Comparison of ENCODE assay signal across 34 cellular contexts in the genomic region with DNA sequence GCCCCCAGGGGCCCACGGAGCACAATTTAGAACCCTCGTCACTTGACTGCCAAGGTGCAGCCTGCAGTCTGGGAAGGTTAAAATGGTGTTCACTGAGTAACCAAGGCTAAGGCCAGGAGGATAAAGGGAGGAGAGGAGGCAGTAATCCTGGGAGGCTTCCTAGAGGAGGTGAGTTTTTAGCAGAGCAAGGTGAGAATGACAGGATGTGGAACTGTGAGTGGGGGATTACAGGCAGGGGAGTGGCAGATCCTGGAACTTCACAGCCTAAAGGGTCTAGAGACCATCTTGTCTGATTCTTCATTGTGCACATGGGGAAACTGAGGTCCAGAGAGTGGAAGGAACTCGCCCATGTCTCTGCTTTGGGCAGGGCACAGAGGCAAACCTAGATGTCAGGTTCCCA.
"Had no signal": no experiment of that assay in that cellular context is flagged by ENCODE, and none has a peak within 500 bp of the region (broad histone marks: within the 10 kb centered on the region; RNA-seq: fewer than 3 reads in every experiment).

No MANE protein-coding gene starts in this region.

- H3K4me3 Mint-ChIP-seq: activated B cell treated with CpG ODN at 0.5 μM for 24 hours; activated CD4-positive, alpha-beta memory T cell treated with anti-CD3 and anti-CD28 coated beads, Interleukin-2, amount 10 ng/mL, durations not matched to agents 7 days and 5 days; activated CD4-positive, alpha-beta T cell treated with anti-CD3 and anti-CD28 coated beads for 36 hours; activated CD4-positive, alpha-beta T cell treated with anti-CD3 and anti-CD28 coated beads, Interleukin-2, amount 10 ng/mL, durations not matched to agents 7 days and 5 days; activated CD8-positive, alpha-beta memory T cell treated with anti-CD3 and anti-CD28 coated beads, Interleukin-2, amount 10 ng/mL, durations not matched to agents 7 days and 5 days; activated CD8-positive, alpha-beta T cell treated with anti-CD3 and anti-CD28 coated beads, Interleukin-2, amount 10 ng/mL, durations not matched to agents 7 days and 5 days; activated naive CD4-positive, alpha-beta T cell treated with anti-CD3 and anti-CD28 coated beads, Interleukin-2, amount 10 ng/mL, durations not matched to agents 7 days and 5 days; activated naive CD4-positive, alpha-beta T cell treated with anti-CD3 and anti-CD28 coated beads, Interleukin-2, amount 50 U/mL, for 24 hours; activated naive CD8-positive, alpha-beta T cell; activated naive CD8-positive, alpha-beta T cell treated with anti-CD3 and anti-CD28 coated beads, Interleukin-2, amount 10 ng/mL, durations not matched to agents 7 days and 5 days; activated naive CD8-positive, alpha-beta T cell treated with anti-CD3 and anti-CD28 coated beads, Interleukin-2, amount 50 U/mL, for 24 hours; activated T-cell treated with anti-CD3 and anti-CD28 coated beads, Interleukin-2, amount 50 U/mL, for 24 hours; brain; T-helper 1 cell treated with Interleukin-12 subunit alpha and Interleukin-12 subunit beta and Interleukin-4 antibody, amounts not matched to agents 30 μg/mL and 1 μg/mL, for 36 hours; T-helper 2 cell treated with Interferon-gamma antibody and Interleukin-4, amounts not matched to agents 5 μg/mL and 100 μg/mL, for 36 hours had no signal

- DNase-seq: activated B cell treated with CpG ODN at 0.5 μM for 24 hours; activated CD4-positive, alpha-beta memory T cell treated with anti-CD3 and anti-CD28 coated beads, Interleukin-2, amount 10 ng/mL, durations not matched to agents 7 days and 5 days; activated CD4-positive, alpha-beta T cell treated with anti-CD3 and anti-CD28 coated beads for 1 hour; activated CD4-positive, alpha-beta T cell treated with anti-CD3 and anti-CD28 coated beads for 36 hours; activated CD4-positive, alpha-beta T cell treated with anti-CD3 and anti-CD28 coated beads for 48 hours; activated CD4-positive, alpha-beta T cell treated with anti-CD3 and anti-CD28 coated beads, Interleukin-2, amount 10 ng/mL, durations not matched to agents 7 days and 5 days; activated CD4-positive, alpha-beta T cell treated with anti-CD3 and anti-CD28 coated beads, Interleukin-2, amount 50 U/mL, for 48 hours; activated CD8-positive, alpha-beta memory T cell treated with anti-CD3 and anti-CD28 coated beads for 24 hours; activated CD8-positive, alpha-beta memory T cell treated with anti-CD3 and anti-CD28 coated beads, Interleukin-2, amount 10 ng/mL, durations not matched to agents 7 days and 5 days; activated CD8-positive, alpha-beta memory T cell treated with anti-CD3 and anti-CD28 coated beads, Interleukin-2, amount 50 U/mL, for 48 hours; activated CD8-positive, alpha-beta T cell treated with anti-CD3 and anti-CD28 coated beads, Interleukin-2, amount 10 ng/mL, durations not matched to agents 7 days and 5 days; activated effector memory CD4-positive, alpha-beta T cell treated with Interleukin-2 at 50 U/mL for 16 hours; activated gamma-delta T cell; activated naive CD4-positive, alpha-beta T cell treated with anti-CD3 and anti-CD28 coated beads, Interleukin-2, amount 10 ng/mL, durations not matched to agents 7 days and 5 days; activated naive CD4-positive, alpha-beta T cell treated with Interleukin-2 at 50 U/mL for 16 hours; activated naive CD8-positive, alpha-beta T cell treated with anti-CD3 and anti-CD28 coated beads, Interleukin-2, amount 10 ng/mL, durations not matched to agents 7 days and 5 days; activated naive CD8-positive, alpha-beta T cell treated with anti-CD3 and anti-CD28 coated beads, Interleukin-2, amount 50 U/mL, for 24 hours; activated T-cell treated with anti-CD3 and anti-CD28 coated beads, Interleukin-2, amount 50 U/mL, for 24 hours; activated T-cell treated with anti-CD3 and anti-CD28 coated beads, Interleukin-2, amount 50 U/mL, for 48 hours; amygdala; anterior cingulate cortex; central memory CD4-positive, alpha-beta T cell; T-helper 2 cell; T-helper 9 cell had no signal

- H3K27me3 Mint-ChIP-seq: activated B cell treated with CpG ODN at 0.5 μM for 24 hours; activated CD4-positive, alpha-beta memory T cell treated with anti-CD3 and anti-CD28 coated beads, Interleukin-2, amount 10 ng/mL, durations not matched to agents 7 days and 5 days; activated CD4-positive, alpha-beta T cell treated with anti-CD3 and anti-CD28 coated beads for 36 hours; activated CD4-positive, alpha-beta T cell treated with anti-CD3 and anti-CD28 coated beads, Interleukin-2, amount 10 ng/mL, durations not matched to agents 7 days and 5 days; activated naive CD4-positive, alpha-beta T cell treated with anti-CD3 and anti-CD28 coated beads, Interleukin-2, amount 50 U/mL, for 24 hours; activated naive CD8-positive, alpha-beta T cell; activated naive CD8-positive, alpha-beta T cell treated with anti-CD3 and anti-CD28 coated beads, Interleukin-2, amount 10 ng/mL, durations not matched to agents 7 days and 5 days; activated naive CD8-positive, alpha-beta T cell treated with anti-CD3 and anti-CD28 coated beads, Interleukin-2, amount 50 U/mL, for 24 hours; activated T-cell treated with anti-CD3 and anti-CD28 coated beads, Interleukin-2, amount 50 U/mL, for 24 hours had no signal

- H3K36me3 Mint-ChIP-seq: activated CD8-positive, alpha-beta memory T cell treated with anti-CD3 and anti-CD28 coated beads, Interleukin-2, amount 10 ng/mL, durations not matched to agents 7 days and 5 days; activated naive CD4-positive, alpha-beta T cell treated with anti-CD3 and anti-CD28 coated beads, Interleukin-2, amount 10 ng/mL, durations not matched to agents 7 days and 5 days; activated naive CD4-positive, alpha-beta T cell treated with anti-CD3 and anti-CD28 coated beads, Interleukin-2, amount 50 U/mL, for 24 hours; activated naive CD8-positive, alpha-beta T cell; activated naive CD8-positive, alpha-beta T cell treated with anti-CD3 and anti-CD28 coated beads, Interleukin-2, amount 10 ng/mL, durations not matched to agents 7 days and 5 days; brain had no signal

- H3K4me3 ChIP-seq: ascending aorta had no signal

- FAIRE-seq: TTC549 had no signal

- H3K27me3 ChIP-seq: ascending aorta had no signal

- H3K4me1 Mint-ChIP-seq: activated B cell treated with CpG ODN at 0.5 μM for 24 hours; activated CD4-positive, alpha-beta memory T cell treated with anti-CD3 and anti-CD28 coated beads, Interleukin-2, amount 10 ng/mL, durations not matched to agents 7 days and 5 days; activated CD4-positive, alpha-beta T cell treated with anti-CD3 and anti-CD28 coated beads for 36 hours; activated CD4-positive, alpha-beta T cell treated with anti-CD3 and anti-CD28 coated beads, Interleukin-2, amount 10 ng/mL, durations not matched to agents 7 days and 5 days; activated CD8-positive, alpha-beta memory T cell treated with anti-CD3 and anti-CD28 coated beads, Interleukin-2, amount 10 ng/mL, durations not matched to agents 7 days and 5 days; activated naive CD4-positive, alpha-beta T cell treated with anti-CD3 and anti-CD28 coated beads, Interleukin-2, amount 10 ng/mL, durations not matched to agents 7 days and 5 days; activated naive CD4-positive, alpha-beta T cell treated with anti-CD3 and anti-CD28 coated beads, Interleukin-2, amount 50 U/mL, for 24 hours; activated naive CD8-positive, alpha-beta T cell treated with anti-CD3 and anti-CD28 coated beads, Interleukin-2, amount 10 ng/mL, durations not matched to agents 7 days and 5 days; activated naive CD8-positive, alpha-beta T cell treated with anti-CD3 and anti-CD28 coated beads, Interleukin-2, amount 50 U/mL, for 24 hours had no signal

- H3K9me3 ChIP-seq: ascending aorta had no signal

- ATAC-seq: activated CD4-positive, alpha-beta T cell treated with anti-CD3 and anti-CD28 coated beads for 36 hours; activated CD4-positive, CD25-positive, alpha-beta regulatory T cell treated with anti-CD3 and anti-CD28 coated beads, Interleukin-2, amount 50 U/mL, for 24 hours; activated CD8-positive, alpha-beta memory T cell treated with anti-CD3 and anti-CD28 coated beads, Interleukin-2, amount 10 ng/mL, durations not matched to agents 7 days and 5 days; activated CD8-positive, alpha-beta T cell treated with anti-CD3 and anti-CD28 coated beads, Interleukin-2, amount 10 ng/mL, durations not matched to agents 7 days and 5 days; activated naive CD8-positive, alpha-beta T cell treated with anti-CD3 and anti-CD28 coated beads, Interleukin-2, amount 50 U/mL, for 24 hours had no signal

- H3K27ac Mint-ChIP-seq: activated B cell treated with CpG ODN at 0.5 μM for 24 hours; activated CD4-positive, alpha-beta memory T cell treated with anti-CD3 and anti-CD28 coated beads, Interleukin-2, amount 10 ng/mL, durations not matched to agents 7 days and 5 days; activated CD4-positive, alpha-beta T cell treated with anti-CD3 and anti-CD28 coated beads for 36 hours; activated CD4-positive, alpha-beta T cell treated with anti-CD3 and anti-CD28 coated beads, Interleukin-2, amount 10 ng/mL, durations not matched to agents 7 days and 5 days; activated CD8-positive, alpha-beta memory T cell treated with anti-CD3 and anti-CD28 coated beads, Interleukin-2, amount 10 ng/mL, durations not matched to agents 7 days and 5 days; activated CD8-positive, alpha-beta T cell treated with anti-CD3 and anti-CD28 coated beads, Interleukin-2, amount 10 ng/mL, durations not matched to agents 7 days and 5 days; activated naive CD4-positive, alpha-beta T cell treated with anti-CD3 and anti-CD28 coated beads, Interleukin-2, amount 10 ng/mL, durations not matched to agents 7 days and 5 days; activated naive CD4-positive, alpha-beta T cell treated with anti-CD3 and anti-CD28 coated beads, Interleukin-2, amount 50 U/mL, for 24 hours; activated naive CD8-positive, alpha-beta T cell; activated naive CD8-positive, alpha-beta T cell treated with anti-CD3 and anti-CD28 coated beads, Interleukin-2, amount 10 ng/mL, durations not matched to agents 7 days and 5 days; activated naive CD8-positive, alpha-beta T cell treated with anti-CD3 and anti-CD28 coated beads, Interleukin-2, amount 50 U/mL, for 24 hours; activated T-cell treated with anti-CD3 and anti-CD28 coated beads, Interleukin-2, amount 50 U/mL, for 24 hours; activated T-helper 2 cell treated with anti-CD3 and anti-CD28 coated beads, Interferon-gamma antibody, Interleukin-2, Interleukin-4, amounts not matched to agents 10 μg/mL and 5 μg/mL and 100 μg/mL, durations not matched to agents 14 hours and 24 hours and 36 hours; T-helper 1 cell treated with Interleukin-12 subunit alpha and Interleukin-12 subunit beta and Interleukin-4 antibody, amounts not matched to agents 30 μg/mL and 1 μg/mL, for 36 hours; T-helper 2 cell treated with Interferon-gamma antibody and Interleukin-4, amounts not matched to agents 5 μg/mL and 100 μg/mL, for 36 hours had no signal

- H3K4me1 ChIP-seq: ascending aorta had no signal

- H3K27ac ChIP-seq: ascending aorta, VCaP had no signal

- H3K9me3 Mint-ChIP-seq: activated B cell treated with CpG ODN at 0.5 μM for 24 hours; activated CD4-positive, alpha-beta memory T cell treated with anti-CD3 and anti-CD28 coated beads, Interleukin-2, amount 10 ng/mL, durations not matched to agents 7 days and 5 days; activated CD4-positive, alpha-beta T cell treated with anti-CD3 and anti-CD28 coated beads, Interleukin-2, amount 10 ng/mL, durations not matched to agents 7 days and 5 days; activated naive CD4-positive, alpha-beta T cell treated with anti-CD3 and anti-CD28 coated beads, Interleukin-2, amount 10 ng/mL, durations not matched to agents 7 days and 5 days; activated naive CD4-positive, alpha-beta T cell treated with anti-CD3 and anti-CD28 coated beads, Interleukin-2, amount 50 U/mL, for 24 hours; activated naive CD8-positive, alpha-beta T cell treated with anti-CD3 and anti-CD28 coated beads, Interleukin-2, amount 10 ng/mL, durations not matched to agents 7 days and 5 days; activated naive CD8-positive, alpha-beta T cell treated with anti-CD3 and anti-CD28 coated beads, Interleukin-2, amount 50 U/mL, for 24 hours; activated T-cell treated with anti-CD3 and anti-CD28 coated beads, Interleukin-2, amount 50 U/mL, for 24 hours; activated T-helper 2 cell treated with anti-CD3 and anti-CD28 coated beads, Interferon-gamma antibody, Interleukin-2, Interleukin-4, amounts not matched to agents 10 μg/mL and 5 μg/mL and 100 μg/mL, durations not matched to agents 14 hours and 24 hours and 36 hours; T-helper 1 cell treated with Interleukin-12 subunit alpha and Interleukin-12 subunit beta and Interleukin-4 antibody, amounts not matched to agents 30 μg/mL and 1 μg/mL, for 36 hours; T-helper 2 cell treated with Interferon-gamma antibody and Interleukin-4, amounts not matched to agents 5 μg/mL and 100 μg/mL, for 36 hours had no signal

- H3K36me3 ChIP-seq: ascending aorta had no signal
